8 cellular contexts compared by ENCODE assay signal in the genomic region with DNA sequence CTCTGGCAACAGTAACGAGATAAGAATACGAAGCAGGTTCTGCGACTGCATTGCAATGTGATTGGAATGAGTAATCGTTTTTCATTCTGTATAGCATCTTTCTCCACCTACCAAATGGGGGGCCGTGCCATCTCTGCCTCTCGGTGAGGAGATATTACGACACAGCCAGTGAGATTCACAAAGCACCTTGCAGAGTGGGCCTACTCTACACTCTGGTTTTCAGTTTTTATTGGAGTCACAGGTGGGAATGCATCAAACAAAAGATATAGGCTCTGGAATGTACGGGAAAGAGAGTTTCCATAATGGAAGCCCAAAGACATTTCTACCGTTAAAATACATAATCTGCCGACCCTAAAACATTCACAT. TPM values are rescaled to one million over a fixed set of nuclear protein-coding genes. Genes with fewer than 3 reads are reported as not detected.
DNase-seq lines count a peak whose midpoint lies in the region; ATAC-seq and TF ChIP-seq lines count a peak whose summit lies in the region.

No MANE protein-coding gene starts in this region.

- no peak overlapping the region for H2BK20ac ChIP-seq in H9 (ENCODE audit: low read depth, low read length, poor library complexity, severe bottlenecking)

- WGBS in H9 (ENCODE audit: extremely low coverage, insufficient read length, low lambda C conversion rate) = no CpG with 5 or more reads among the region's 10 CpGs

- H3K79me1 ChIP-seq in H9 (ENCODE audit: insufficient read depth, low read depth, low read length, poor library complexity, severe bottlenecking) = no peaks in the 10 kb centered on the region

- H3K36me3 Mint-ChIP-seq in H9 (ENCODE audit: insufficient read depth in 1 of 3, low read depth in 3 of 3) = no peaks in the 10 kb centered on the region; a peak in 1 of 7 replicates
- no peaks in the 10 kb centered on the region for H3K36me3 Mint-ChIP-seq in nephron (ENCODE audit: low read depth)

- H3K27ac Mint-ChIP-seq in H9 (peak overlapping the region; percentile 65 to 96 (median 91); a peak in 5 of 7 replicates), nephron (peak overlapping the region; percentile 75 to 91 (median 86))

- no peak overlapping the region for H3K56ac ChIP-seq in H9 (ENCODE audit: insufficient read length, low read depth, low read length)

- DNase-seq in Ammon's horn (ENCODE audit: low spot score) (peak; percentile 75), H9 (no peak), activated gamma-delta T cell (lab: John Stamatoyannopoulos, UW) (no peak), erythroblast (lab: John Stamatoyannopoulos, UW) (no peak), foreskin melanocyte (no peak)
- DNase-seq in effector memory CD4-positive, alpha-beta T cell = no peak

- no peak overlapping the region for H3T11ph ChIP-seq in H9 (ENCODE audit: low read length)

- no peak overlapping the region for H3K14ac ChIP-seq in H9 (ENCODE audit: insufficient read depth, low read length)

- no peaks in the 10 kb centered on the region for H3K9me3 ChIP-seq in H9 (ENCODE audit: control insufficient read depth, low read depth, low read length)
- H3K9me3 ChIP-seq in effector memory CD4-positive, alpha-beta T cell (ENCODE audit: control insufficient read depth, low read length) = no peaks in the 10 kb centered on the region

- no peak overlapping the region for H3K4ac ChIP-seq in H9 (ENCODE audit: low read depth, low read length)

- peaks cover 3% of the 10 kb centered on the region; the same call in 1 of the 2 replicates for H3K4me1 ChIP-seq in H9 (ENCODE audit: insufficient read depth, low read length)
- H3K4me1 ChIP-seq in effector memory CD4-positive, alpha-beta T cell (ENCODE audit: control insufficient read depth, insufficient read depth, low read length, poor library complexity, severe bottlenecking) = peaks cover 8% of the 10 kb centered on the region

- no peak overlapping the region for H3K18ac ChIP-seq in H9 (ENCODE audit: insufficient read length, low read depth, low read length)

- H3K23me2 ChIP-seq in H9 (ENCODE audit: insufficient read length, low read depth, low read length, poor library complexity, severe bottlenecking) = peaks cover 12% of the 10 kb centered on the region

- H3K4me2 ChIP-seq in H9 (ENCODE audit: insufficient read depth, insufficient read length, low read length) = peak overlapping the region; percentile 93

- H3K4me3 Mint-ChIP-seq in H9 (peak overlapping the region; percentile 80 to 96), nephron (peak overlapping the region; percentile 86 to 97 (median 95))

- H3K9ac ChIP-seq in H9 (ENCODE audit: extremely low read depth, insufficient read length, low read length) = no peak overlapping the region

- TF ChIP-seq POLR2A in erythroblast (IDR thresholded peaks at IDR 0.05; ENCODE audit: low read length) = no peak

- H3K27me3 Mint-ChIP-seq in H9 (ENCODE audit: low read depth) = no peaks in the 10 kb centered on the region; the same call in 1 of the 2 replicates
- peaks cover 12% of the 10 kb centered on the region for H3K27me3 Mint-ChIP-seq in nephron (ENCODE audit: low read depth)

- no peaks in the 10 kb centered on the region for H3K36me3 ChIP-seq in effector memory CD4-positive, alpha-beta T cell (ENCODE audit: control insufficient read depth, insufficient read depth, low read length)

- H4K20me1 ChIP-seq in H9 (ENCODE audit: control insufficient read depth, insufficient read depth, insufficient read length) = no peaks in the 10 kb centered on the region

- peak overlapping the region; percentile 92 for H3K4me3 ChIP-seq in effector memory CD4-positive, alpha-beta T cell (ENCODE audit: insufficient read depth, low read depth, low read length, poor library complexity, severe bottlenecking)

- H3K27ac ChIP-seq in H9 (ENCODE audit: insufficient read length, low read depth, low read length) = no peak overlapping the region
- H3K27ac ChIP-seq in effector memory CD4-positive, alpha-beta T cell (ENCODE audit: insufficient read depth, low read length, poor library complexity, severe bottlenecking) = peak overlapping the region; percentile 44

- H2AFZ ChIP-seq in H9 (ENCODE audit: low read length) = no peak overlapping the region

- H3K9me3 Mint-ChIP-seq in H9 = no peaks in the 10 kb centered on the region
- no peaks in the 10 kb centered on the region for H3K9me3 Mint-ChIP-seq in nephron

- no peak overlapping the region for H3K23ac ChIP-seq in H9 (ENCODE audit: insufficient read length, low read depth, low read length)

- H2BK15ac ChIP-seq in H9 (ENCODE audit: low read depth, low read length) = no peak overlapping the region

- H3K4me1 Mint-ChIP-seq in H9 (peaks cover 17 to 22% of the 10 kb centered on the region in 2 experiments), nephron (peaks cover 30% of the 10 kb centered on the region)

- peaks cover 18% of the 10 kb centered on the region; the same call in 1 of the 2 replicates for H3K79me2 ChIP-seq in H9 (ENCODE audit: insufficient read depth, low read length)

- no peak overlapping the region for H2BK5ac ChIP-seq in H9 (ENCODE audit: insufficient read length, low read length)

- H2AK5ac ChIP-seq in H9 (ENCODE audit: insufficient read length, low read length) = no peak overlapping the region

- H2BK12ac ChIP-seq in H9 (ENCODE audit: insufficient read length, low read depth, low read length) = no peak overlapping the region

- H4K8ac ChIP-seq in H9 (replicated peaks; ENCODE audit: insufficient read length, low read depth, low read length) = no peak overlapping the region

- TF ChIP-seq CTCF in H9 (conservative IDR thresholded peaks at IDR 0.05) (no peak), nephron (IDR thresholded peaks at IDR 0.05; ENCODE audit: unreplicated experiment in 3 of 3) (no peak)

- no peak overlapping the region for H4K5ac ChIP-seq in H9 (ENCODE audit: insufficient read length, low read depth, low read length)

- ATAC-seq in SK-N-SH treated with all-trans-retinoic acid at 6 μM for 48 hours = peak; percentile 2

- H4K91ac ChIP-seq in H9 (ENCODE audit: insufficient read length, low read depth, low read length) = no peak overlapping the region

- H2BK120ac ChIP-seq in H9 (ENCODE audit: low read depth, low read length, poor library complexity, severe bottlenecking) = no peak overlapping the region

- H3K27me3 ChIP-seq in H9 (ENCODE audit: insufficient read depth, low read length) = no peaks in the 10 kb centered on the region
- no peaks in the 10 kb centered on the region for H3K27me3 ChIP-seq in effector memory CD4-positive, alpha-beta T cell (replicated peaks; ENCODE audit: control insufficient read depth, insufficient read depth, low read length, poor library complexity, severe bottlenecking)

TF ChIP-seq in SK-N-SH treated with all-trans-retinoic acid at 6 μM for 48 hours, 23 proteins besides CTCF, POLR2A, EP300 and RAD21:
- no peak for TF ChIP-seq ARNTL (CRISPR knock-in tag; IDR thresholded peaks at IDR 0.05; ENCODE audit: borderline replicate concordance, low read depth)

RNA-seq across cellular contexts. Expression of a gene that starts 0.5 kb away (rescaled TPM):
- total RNA-seq in H9 (2021) = 173 TPM in 2 replicates

RNA-seq across cellular contexts. Expression of a gene that starts 9.6 kb away (rescaled TPM):
- total RNA-seq in H9 (2021) = 24.0 and 25.4 TPM in 2 replicates
